1 cellular context compared by ENCODE assay signal in the genomic region with DNA sequence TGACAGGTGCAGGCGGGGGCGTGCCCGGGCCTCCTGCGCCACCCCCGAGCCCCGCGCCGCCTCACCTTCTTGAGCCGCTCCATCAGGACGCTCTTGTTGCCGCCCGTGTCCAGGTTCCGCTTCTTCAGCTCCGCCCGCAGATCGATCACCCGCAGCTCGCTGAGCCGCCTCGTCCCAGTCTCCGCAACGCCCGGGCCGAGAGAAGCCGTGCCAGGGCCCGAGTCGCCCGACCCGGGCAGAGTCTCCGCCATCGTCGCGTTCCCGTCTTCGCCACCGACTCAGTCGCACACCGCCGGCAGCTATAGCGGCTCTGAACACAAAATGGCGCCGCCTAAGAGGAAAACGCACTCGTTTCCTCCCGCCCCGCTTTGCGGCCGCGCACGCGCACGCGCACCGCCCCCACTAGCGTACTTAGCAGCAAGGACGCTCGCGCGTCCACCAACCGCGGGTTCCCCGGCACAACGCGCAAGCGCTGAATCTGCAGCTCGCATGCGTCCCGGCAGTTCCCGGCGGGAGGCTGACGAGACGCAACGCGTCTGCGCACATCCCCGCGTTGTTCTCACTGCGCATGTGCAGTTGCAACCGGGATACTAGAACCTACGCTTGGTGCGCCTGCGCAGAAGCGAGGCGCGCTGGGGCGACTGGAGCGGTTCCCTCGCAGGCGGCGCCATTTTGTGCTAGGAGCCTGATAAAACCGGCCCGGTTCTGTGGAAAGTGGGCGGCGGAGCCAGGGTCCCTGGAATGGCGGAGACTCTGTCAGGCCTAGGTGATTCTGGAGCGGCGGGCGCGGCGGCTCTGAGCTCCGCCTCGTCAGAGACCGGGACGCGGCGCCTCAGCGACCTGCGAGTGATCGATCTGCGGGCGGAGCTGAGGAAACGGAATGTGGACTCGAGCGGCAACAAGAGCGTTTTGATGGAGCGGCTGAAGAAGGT.
TF ChIP-seq lines count a peak whose summit lies in the region.

SAFB (plus strand) TSS at position 619 of the 932 bp plus-strand sequence; CDS start at position 742, 123 bp downstream.
SAFB2 (minus strand) TSS at position 312 of the 932 bp plus-strand sequence; CDS start at position 251, 61 bp downstream.

TF ChIP-seq in HepG2, 621 proteins besides CTCF, POLR2A, EP300 and RAD21 (continued from another document and continues in another):
- no peak; the same call in 1 of the 2 replicates for TF ChIP-seq FOXP4 (CRISPR knock-in tag; IDR thresholded peaks at IDR 0.05)
- TF ChIP-seq ZNF704 (CRISPR knock-in tag; IDR thresholded peaks at IDR 0.05; ENCODE audit: borderline replicate concordance) = peak; percentile 26; the same call in 1 of the 2 replicates
- TF ChIP-seq, protein P1, sequence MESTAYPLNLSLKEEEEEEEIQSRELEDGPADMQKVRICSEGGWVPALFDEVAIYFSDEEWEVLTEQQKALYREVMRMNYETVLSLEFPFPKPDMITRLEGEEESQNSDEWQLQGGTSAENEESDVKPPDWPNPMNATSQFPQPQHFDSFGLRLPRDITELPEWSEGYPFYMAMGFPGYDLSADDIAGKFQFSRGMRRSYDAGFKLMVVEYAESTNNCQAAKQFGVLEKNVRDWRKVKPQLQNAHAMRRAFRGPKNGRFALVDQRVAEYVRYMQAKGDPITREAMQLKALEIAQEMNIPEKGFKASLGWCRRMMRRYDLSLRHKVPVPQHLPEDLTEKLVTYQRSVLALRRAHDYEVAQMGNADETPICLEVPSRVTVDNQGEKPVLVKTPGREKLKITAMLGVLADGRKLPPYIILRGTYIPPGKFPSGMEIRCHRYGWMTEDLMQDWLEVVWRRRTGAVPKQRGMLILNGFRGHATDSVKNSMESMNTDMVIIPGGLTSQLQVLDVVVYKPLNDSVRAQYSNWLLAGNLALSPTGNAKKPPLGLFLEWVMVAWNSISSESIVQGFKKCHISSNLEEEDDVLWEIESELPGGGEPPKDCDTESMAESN (CRISPR knock-in tag; conservative IDR thresholded peaks at IDR 0.05) = peak; percentile 77
- no peak; the same call in 1 of the 2 replicates for TF ChIP-seq ATF5 (CRISPR knock-in tag; IDR thresholded peaks at IDR 0.05; ENCODE audit: low read depth)
- TF ChIP-seq MXD4 (CRISPR knock-in tag; IDR thresholded peaks at IDR 0.05) = peak; percentile 49
- TF ChIP-seq, protein P2, sequence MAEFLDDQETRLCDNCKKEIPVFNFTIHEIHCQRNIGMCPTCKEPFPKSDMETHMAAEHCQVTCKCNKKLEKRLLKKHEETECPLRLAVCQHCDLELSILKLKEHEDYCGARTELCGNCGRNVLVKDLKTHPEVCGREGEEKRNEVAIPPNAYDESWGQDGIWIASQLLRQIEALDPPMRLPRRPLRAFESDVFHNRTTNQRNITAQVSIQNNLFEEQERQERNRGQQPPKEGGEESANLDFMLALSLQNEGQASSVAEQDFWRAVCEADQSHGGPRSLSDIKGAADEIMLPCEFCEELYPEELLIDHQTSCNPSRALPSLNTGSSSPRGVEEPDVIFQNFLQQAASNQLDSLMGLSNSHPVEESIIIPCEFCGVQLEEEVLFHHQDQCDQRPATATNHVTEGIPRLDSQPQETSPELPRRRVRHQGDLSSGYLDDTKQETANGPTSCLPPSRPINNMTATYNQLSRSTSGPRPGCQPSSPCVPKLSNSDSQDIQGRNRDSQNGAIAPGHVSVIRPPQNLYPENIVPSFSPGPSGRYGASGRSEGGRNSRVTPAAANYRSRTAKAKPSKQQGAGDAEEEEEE (CRISPR knock-in tag; IDR thresholded peaks at IDR 0.05; ENCODE audit: borderline replicate concordance) = peak; percentile 76; the same call in 1 of the 2 replicates
- peak; percentile 85; the same call in 1 of the 2 replicates for TF ChIP-seq SIN3A (IDR thresholded peaks at IDR 0.05; ENCODE audit: borderline replicate concordance, low read depth, low read length)
- TF ChIP-seq MTF2 (CRISPR knock-in tag; IDR thresholded peaks at IDR 0.05; ENCODE audit: borderline replicate concordance) = 0 out of 2 replicates have a peak, but pooled peaks have one; percentile 32
- TF ChIP-seq PHF5A (CRISPR knock-in tag; IDR thresholded peaks at IDR 0.05; ENCODE audit: low read depth, unreplicated experiment) = no peak
- peak; percentile 65; the same call in 1 of the 2 replicates for TF ChIP-seq ZNF343 (CRISPR knock-in tag; IDR thresholded peaks at IDR 0.05)
- peak; percentile 71; the same call in 1 of the 2 replicates for TF ChIP-seq TARDBP (CRISPR knock-in tag; IDR thresholded peaks at IDR 0.05)
- TF ChIP-seq ZSCAN31 (CRISPR knock-in tag; IDR thresholded peaks at IDR 0.05; ENCODE audit: low read depth) = peak; percentile 81
- 0 out of 2 replicates have a peak, but pooled peaks have one; percentile 27 for TF ChIP-seq GATA4 (IDR thresholded peaks at IDR 0.05; ENCODE audit: borderline replicate concordance, low read depth)
- peak; percentile 74; the same call in 1 of the 2 replicates for TF ChIP-seq KDM5A (IDR thresholded peaks at IDR 0.05; ENCODE audit: borderline replicate concordance, low read length)
- 0 out of 2 replicates have a peak, but pooled peaks have one; percentile 31 for TF ChIP-seq ZNF780A (CRISPR knock-in tag; IDR thresholded peaks at IDR 0.05)
- TF ChIP-seq RFXANK (CRISPR knock-in tag; IDR thresholded peaks at IDR 0.05) = no peak
- peak; percentile 32 for TF ChIP-seq RBM39 (IDR thresholded peaks at IDR 0.05; ENCODE audit: low read depth, low read length, poor library complexity, severe bottlenecking)
- TF ChIP-seq ZKSCAN8 (CRISPR knock-in tag; IDR thresholded peaks at IDR 0.05; ENCODE audit: borderline replicate concordance) = peak; percentile 58; the same call in 1 of the 2 replicates
- TF ChIP-seq ASH2L (IDR thresholded peaks at IDR 0.05; ENCODE audit: insufficient read length, low read depth, low read length) = peak; percentile 82
- peak; percentile 44; the same call in 1 of the 2 replicates for TF ChIP-seq FOXA3 (CRISPR knock-in tag; IDR thresholded peaks at IDR 0.05)
- peak; percentile 22; the same call in 1 of the 2 replicates for TF ChIP-seq ZNF710 (CRISPR knock-in tag; IDR thresholded peaks at IDR 0.05; ENCODE audit: borderline replicate concordance)
- peak; percentile 77 for TF ChIP-seq FOXC1 (CRISPR knock-in tag; IDR thresholded peaks at IDR 0.05; ENCODE audit: borderline replicate concordance)
- no peak for TF ChIP-seq PAF1 (CRISPR knock-in tag; IDR thresholded peaks at IDR 0.05)
- 0 out of 2 replicates have a peak, but pooled peaks have one; percentile 64 for TF ChIP-seq ZBTB3 (CRISPR knock-in tag; IDR thresholded peaks at IDR 0.05; ENCODE audit: borderline replicate concordance, low read depth)
- TF ChIP-seq, protein P3, sequence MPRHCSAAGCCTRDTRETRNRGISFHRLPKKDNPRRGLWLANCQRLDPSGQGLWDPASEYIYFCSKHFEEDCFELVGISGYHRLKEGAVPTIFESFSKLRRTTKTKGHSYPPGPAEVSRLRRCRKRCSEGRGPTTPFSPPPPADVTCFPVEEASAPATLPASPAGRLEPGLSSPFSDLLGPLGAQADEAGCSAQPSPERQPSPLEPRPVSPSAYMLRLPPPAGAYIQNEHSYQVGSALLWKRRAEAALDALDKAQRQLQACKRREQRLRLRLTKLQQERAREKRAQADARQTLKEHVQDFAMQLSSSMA (CRISPR knock-in tag; IDR thresholded peaks at IDR 0.05) = 0 out of 2 replicates have a peak, but pooled peaks have one; percentile 84
- peak; percentile 63; the same call in 1 of the 2 replicates for TF ChIP-seq HNRNPUL1 (IDR thresholded peaks at IDR 0.05; ENCODE audit: low read depth, low read length)
- TF ChIP-seq RARA (CRISPR knock-in tag; IDR thresholded peaks at IDR 0.05) = peak; percentile 5; the same call in 1 of the 2 replicates
- TF ChIP-seq ONECUT2 (CRISPR knock-in tag; IDR thresholded peaks at IDR 0.05) = peak; percentile 91
- TF ChIP-seq, protein P4, sequence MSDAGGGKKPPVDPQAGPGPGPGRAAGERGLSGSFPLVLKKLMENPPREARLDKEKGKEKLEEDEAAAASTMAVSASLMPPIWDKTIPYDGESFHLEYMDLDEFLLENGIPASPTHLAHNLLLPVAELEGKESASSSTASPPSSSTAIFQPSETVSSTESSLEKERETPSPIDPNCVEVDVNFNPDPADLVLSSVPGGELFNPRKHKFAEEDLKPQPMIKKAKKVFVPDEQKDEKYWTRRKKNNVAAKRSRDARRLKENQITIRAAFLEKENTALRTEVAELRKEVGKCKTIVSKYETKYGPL (CRISPR knock-in tag; IDR thresholded peaks at IDR 0.05) = peak; percentile 67; the same call in 1 of the 2 replicates
- no peak for TF ChIP-seq SP1 (IDR thresholded peaks at IDR 0.05)
- peak; percentile 42; the same call in 1 of the 2 replicates for TF ChIP-seq SP1 (CRISPR knock-in tag; IDR thresholded peaks at IDR 0.05)
- peak; percentile 86; the same call in 1 of the 2 replicates for TF ChIP-seq BRCA1 (CRISPR knock-in tag; IDR thresholded peaks at IDR 0.05)
- TF ChIP-seq SALL2 (CRISPR knock-in tag; IDR thresholded peaks at IDR 0.05) = peak; percentile 90; the same call in 1 of the 2 replicates
- no peak for TF ChIP-seq JUN (CRISPR knock-in tag; IDR thresholded peaks at IDR 0.05)
- peak; percentile 5; the same call in 1 of the 2 replicates for TF ChIP-seq ZNF563 (CRISPR knock-in tag; IDR thresholded peaks at IDR 0.05)
- TF ChIP-seq MED1 (CRISPR knock-in tag; IDR thresholded peaks at IDR 0.05) = peak; percentile 69
- peak; percentile 91 for TF ChIP-seq ZNF605 (CRISPR knock-in tag; IDR thresholded peaks at IDR 0.05)
- 0 out of 2 replicates have a peak, but pooled peaks have one; percentile 19 for TF ChIP-seq GATAD2A (CRISPR knock-in tag; IDR thresholded peaks at IDR 0.05)
- TF ChIP-seq THAP8 (CRISPR knock-in tag; IDR thresholded peaks at IDR 0.05; ENCODE audit: borderline replicate concordance) = 0 out of 2 replicates have a peak, but pooled peaks have one; percentile 16
- peak; percentile 44 for TF ChIP-seq TEAD3 (CRISPR knock-in tag; optimal IDR thresholded peaks at IDR 0.05; ENCODE audit: borderline replicate concordance)
- TF ChIP-seq, protein P5, sequence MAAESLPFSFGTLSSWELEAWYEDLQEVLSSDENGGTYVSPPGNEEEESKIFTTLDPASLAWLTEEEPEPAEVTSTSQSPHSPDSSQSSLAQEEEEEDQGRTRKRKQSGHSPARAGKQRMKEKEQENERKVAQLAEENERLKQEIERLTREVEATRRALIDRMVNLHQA (CRISPR knock-in tag; IDR thresholded peaks at IDR 0.05) = no peak
- TF ChIP-seq ZNF235 (CRISPR knock-in tag; IDR thresholded peaks at IDR 0.05; ENCODE audit: borderline replicate concordance) = peak; percentile 32; the same call in 1 of the 2 replicates
- TF ChIP-seq HNRNPK (IDR thresholded peaks at IDR 0.05; ENCODE audit: low read depth, low read length, poor library complexity, severe bottlenecking) = peak; percentile 7
- TF ChIP-seq ZNF883 (CRISPR knock-in tag; IDR thresholded peaks at IDR 0.05; ENCODE audit: not compliant biosample characterization) = peak; percentile 77
- TF ChIP-seq ARHGAP35 (CRISPR knock-in tag; IDR thresholded peaks at IDR 0.05; ENCODE audit: borderline replicate concordance) = peak; percentile 20; the same call in 1 of the 2 replicates
- no peak for TF ChIP-seq TBX3 (IDR thresholded peaks at IDR 0.05; ENCODE audit: borderline replicate concordance)
- TF ChIP-seq ZNF274 (CRISPR knock-in tag; IDR thresholded peaks at IDR 0.05) = 0 out of 2 replicates have a peak, but pooled peaks have one; percentile 65
- TF ChIP-seq FOXJ3 (CRISPR knock-in tag; IDR thresholded peaks at IDR 0.05; ENCODE audit: borderline replicate concordance) = peak; percentile 60; the same call in 1 of the 2 replicates
- peak; percentile 87; the same call in 1 of the 2 replicates for TF ChIP-seq ZNF879 (CRISPR knock-in tag; IDR thresholded peaks at IDR 0.05)
